1 cellular context compared by ENCODE assay signal in the genomic region with DNA sequence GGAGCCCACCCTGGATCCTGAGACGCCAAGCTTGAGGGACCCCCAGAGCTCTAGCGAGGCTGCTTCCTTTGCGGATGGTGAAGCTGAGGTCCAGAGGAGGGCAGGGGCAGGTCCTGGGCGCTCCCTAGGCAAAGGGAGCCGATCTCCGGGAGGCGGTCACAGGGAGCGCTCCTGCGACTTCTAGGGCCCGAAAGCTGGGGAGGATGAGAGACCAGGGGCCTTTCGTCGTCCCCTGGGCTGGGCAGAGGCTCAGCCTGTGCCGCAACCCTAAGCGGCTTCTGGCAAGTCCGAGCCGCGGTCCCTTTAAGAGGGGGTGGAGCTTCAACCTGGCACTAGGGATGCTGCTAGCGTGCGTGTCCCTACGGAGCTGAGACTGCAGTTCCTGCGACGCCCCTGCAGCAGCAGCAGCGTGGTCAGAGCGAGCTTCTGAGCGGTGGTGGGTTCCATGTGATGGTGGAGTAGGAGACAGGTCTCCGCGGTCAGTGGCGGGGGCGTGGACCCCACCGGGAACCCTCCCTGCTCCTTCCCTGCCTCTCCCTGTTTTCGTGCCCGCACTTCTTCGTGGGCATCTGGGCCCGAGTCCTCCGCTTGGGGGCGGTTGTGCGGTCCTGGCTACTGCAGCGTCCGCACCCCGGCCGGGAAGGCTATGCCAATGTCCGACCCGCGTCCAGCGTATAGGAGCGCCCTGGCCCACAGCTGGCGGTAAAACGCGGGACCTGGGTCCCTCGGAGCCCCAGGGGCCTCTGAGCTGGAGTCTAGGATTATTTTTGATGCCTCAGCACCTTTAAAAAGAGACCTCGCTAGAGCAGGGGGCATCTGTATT.
TF ChIP-seq lines count a peak whose summit lies in the region.

No MANE protein-coding gene starts in this region.

TF ChIP-seq in GM12878, 131 proteins besides CTCF, POLR2A, EP300 and RAD21 (continued from another document and continues in another):
- TF ChIP-seq E2F4 (IDR thresholded peaks at IDR 0.05; ENCODE audit: low read depth, low read length) = no peak
- no peak for TF ChIP-seq ZSCAN29 (IDR thresholded peaks at IDR 0.05)
- TF ChIP-seq, protein P1, sequence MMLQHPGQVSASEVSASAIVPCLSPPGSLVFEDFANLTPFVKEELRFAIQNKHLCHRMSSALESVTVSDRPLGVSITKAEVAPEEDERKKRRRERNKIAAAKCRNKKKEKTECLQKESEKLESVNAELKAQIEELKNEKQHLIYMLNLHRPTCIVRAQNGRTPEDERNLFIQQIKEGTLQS (IDR thresholded peaks at IDR 0.05; ENCODE audit: borderline replicate concordance, extremely low read depth, low read depth, low read length) = no peak
- no peak for TF ChIP-seq IRF4 (IDR thresholded peaks at IDR 0.05; ENCODE audit: low read depth, low read length)
- no peak for TF ChIP-seq BCL11A (IDR thresholded peaks at IDR 0.05; ENCODE audit: low read depth, low read length)
- no peak for TF ChIP-seq YBX1 (IDR thresholded peaks at IDR 0.05)
- no peak for TF ChIP-seq PML (IDR thresholded peaks at IDR 0.05; ENCODE audit: low read length)
- no peak for TF ChIP-seq GABPA (IDR thresholded peaks at IDR 0.05; ENCODE audit: low read depth)
- no peak for TF ChIP-seq TARDBP (IDR thresholded peaks at IDR 0.05; ENCODE audit: borderline replicate concordance)
- TF ChIP-seq ZNF622 (IDR thresholded peaks at IDR 0.05) = no peak
- TF ChIP-seq NFYA (IDR thresholded peaks at IDR 0.05; ENCODE audit: borderline replicate concordance, low read depth, low read length) = no peak
- TF ChIP-seq NR2C2 (IDR thresholded peaks at IDR 0.05; ENCODE audit: borderline replicate concordance, control insufficient read depth, insufficient read length, low read depth) = no peak
- TF ChIP-seq RCOR1 (conservative IDR thresholded peaks at IDR 0.05; ENCODE audit: low read depth, low read length) = no peak
- no peak for TF ChIP-seq IRF3 (IDR thresholded peaks at IDR 0.05)
- TF ChIP-seq USF1 (IDR thresholded peaks at IDR 0.05; ENCODE audit: borderline replicate concordance, extremely low read length, insufficient read depth, low read depth, low read length) = no peak
- TF ChIP-seq KAT2A (conservative IDR thresholded peaks at IDR 0.05; ENCODE audit: control insufficient read depth, low read depth, low read length) = no peak
- no peak for TF ChIP-seq RAD51 (IDR thresholded peaks at IDR 0.05)
- no peak for TF ChIP-seq TCF3 (IDR thresholded peaks at IDR 0.05; ENCODE audit: borderline replicate concordance, insufficient read depth, low read depth, low read length)
- no peak for TF ChIP-seq HDAC6 (IDR thresholded peaks at IDR 0.05; ENCODE audit: unreplicated experiment)
- 0 out of 2 replicates have a peak, but pooled peaks have one; percentile 41 for TF ChIP-seq ZNF687 (IDR thresholded peaks at IDR 0.05)
- peak; percentile 89 for TF ChIP-seq POLR2AphosphoS5 (IDR thresholded peaks at IDR 0.05; ENCODE audit: low read length)
- no peak for TF ChIP-seq BMI1 (IDR thresholded peaks at IDR 0.05; ENCODE audit: borderline replicate concordance)
- no peak for TF ChIP-seq ASH2L (IDR thresholded peaks at IDR 0.05; ENCODE audit: borderline replicate concordance, low read depth)
- TF ChIP-seq, protein P2, sequence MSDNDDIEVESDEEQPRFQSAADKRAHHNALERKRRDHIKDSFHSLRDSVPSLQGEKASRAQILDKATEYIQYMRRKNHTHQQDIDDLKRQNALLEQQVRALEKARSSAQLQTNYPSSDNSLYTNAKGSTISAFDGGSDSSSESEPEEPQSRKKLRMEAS (IDR thresholded peaks at IDR 0.05; ENCODE audit: low read depth, low read length) = peak; percentile 90
- TF ChIP-seq ATF7 (IDR thresholded peaks at IDR 0.05; ENCODE audit: low read depth) = no peak
- peak; percentile 41 for TF ChIP-seq MEF2B (IDR thresholded peaks at IDR 0.05; ENCODE audit: partially characterized antibody, poor library complexity, severe bottlenecking)
- TF ChIP-seq, protein P3, sequence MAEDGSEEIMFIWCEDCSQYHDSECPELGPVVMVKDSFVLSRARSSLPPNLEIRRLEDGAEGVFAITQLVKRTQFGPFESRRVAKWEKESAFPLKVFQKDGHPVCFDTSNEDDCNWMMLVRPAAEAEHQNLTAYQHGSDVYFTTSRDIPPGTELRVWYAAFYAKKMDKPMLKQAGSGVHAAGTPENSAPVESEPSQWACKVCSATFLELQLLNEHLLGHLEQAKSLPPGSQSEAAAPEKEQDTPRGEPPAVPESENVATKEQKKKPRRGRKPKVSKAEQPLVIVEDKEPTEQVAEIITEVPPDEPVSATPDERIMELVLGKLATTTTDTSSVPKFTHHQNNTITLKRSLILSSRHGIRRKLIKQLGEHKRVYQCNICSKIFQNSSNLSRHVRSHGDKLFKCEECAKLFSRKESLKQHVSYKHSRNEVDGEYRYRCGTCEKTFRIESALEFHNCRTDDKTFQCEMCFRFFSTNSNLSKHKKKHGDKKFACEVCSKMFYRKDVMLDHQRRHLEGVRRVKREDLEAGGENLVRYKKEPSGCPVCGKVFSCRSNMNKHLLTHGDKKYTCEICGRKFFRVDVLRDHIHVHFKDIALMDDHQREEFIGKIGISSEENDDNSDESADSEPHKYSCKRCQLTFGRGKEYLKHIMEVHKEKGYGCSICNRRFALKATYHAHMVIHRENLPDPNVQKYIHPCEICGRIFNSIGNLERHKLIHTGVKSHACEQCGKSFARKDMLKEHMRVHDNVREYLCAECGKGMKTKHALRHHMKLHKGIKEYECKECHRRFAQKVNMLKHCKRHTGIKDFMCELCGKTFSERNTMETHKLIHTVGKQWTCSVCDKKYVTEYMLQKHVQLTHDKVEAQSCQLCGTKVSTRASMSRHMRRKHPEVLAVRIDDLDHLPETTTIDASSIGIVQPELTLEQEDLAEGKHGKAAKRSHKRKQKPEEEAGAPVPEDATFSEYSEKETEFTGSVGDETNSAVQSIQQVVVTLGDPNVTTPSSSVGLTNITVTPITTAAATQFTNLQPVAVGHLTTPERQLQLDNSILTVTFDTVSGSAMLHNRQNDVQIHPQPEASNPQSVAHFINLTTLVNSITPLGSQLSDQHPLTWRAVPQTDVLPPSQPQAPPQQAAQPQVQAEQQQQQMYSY (CRISPR knock-in tag; IDR thresholded peaks at IDR 0.05) = no peak
- no peak for TF ChIP-seq HDGF (IDR thresholded peaks at IDR 0.05)
- TF ChIP-seq FOXM1 (IDR thresholded peaks at IDR 0.05; ENCODE audit: low read depth, low read length) = no peak
- TF ChIP-seq SMC3 (IDR thresholded peaks at IDR 0.05; ENCODE audit: borderline replicate concordance, low read length) = 0 out of 2 replicates have a peak, but pooled peaks have one; percentile 3
- peak; percentile 62 for TF ChIP-seq RUNX3 (IDR thresholded peaks at IDR 0.05; ENCODE audit: low read length)
- TF ChIP-seq, protein P4, sequence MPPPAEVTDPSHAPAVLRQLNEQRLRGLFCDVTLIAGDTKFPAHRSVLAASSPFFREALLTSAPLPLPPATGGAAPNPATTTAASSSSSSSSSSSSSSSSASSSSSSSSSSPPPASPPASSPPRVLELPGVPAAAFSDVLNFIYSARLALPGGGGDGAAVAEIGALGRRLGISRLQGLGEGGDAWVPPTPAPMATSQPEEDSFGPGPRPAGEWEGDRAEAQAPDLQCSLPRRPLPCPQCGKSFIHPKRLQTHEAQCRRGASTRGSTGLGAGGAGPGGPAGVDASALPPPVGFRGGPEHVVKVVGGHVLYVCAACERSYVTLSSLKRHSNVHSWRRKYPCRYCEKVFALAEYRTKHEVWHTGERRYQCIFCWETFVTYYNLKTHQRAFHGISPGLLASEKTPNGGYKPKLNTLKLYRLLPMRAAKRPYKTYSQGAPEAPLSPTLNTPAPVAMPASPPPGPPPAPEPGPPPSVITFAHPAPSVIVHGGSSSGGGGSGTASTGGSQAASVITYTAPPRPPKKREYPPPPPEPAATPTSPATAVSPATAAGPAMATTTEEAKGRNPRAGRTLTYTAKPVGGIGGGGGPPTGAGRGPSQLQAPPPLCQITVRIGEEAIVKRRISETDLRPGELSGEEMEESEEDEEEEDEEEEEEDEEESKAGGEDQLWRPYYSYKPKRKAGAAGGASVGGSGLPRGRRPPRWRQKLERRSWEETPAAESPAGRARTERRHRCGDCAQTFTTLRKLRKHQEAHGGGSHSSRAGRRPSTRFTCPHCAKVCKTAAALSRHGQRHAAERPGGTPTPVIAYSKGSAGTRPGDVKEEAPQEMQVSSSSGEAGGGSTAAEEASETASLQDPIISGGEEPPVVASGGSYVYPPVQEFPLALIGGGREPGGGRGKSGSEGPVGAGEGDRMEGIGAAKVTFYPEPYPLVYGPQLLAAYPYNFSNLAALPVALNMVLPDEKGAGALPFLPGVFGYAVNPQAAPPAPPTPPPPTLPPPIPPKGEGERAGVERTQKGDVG (CRISPR knock-in tag; IDR thresholded peaks at IDR 0.05) = no peak
- TF ChIP-seq, protein P5, sequence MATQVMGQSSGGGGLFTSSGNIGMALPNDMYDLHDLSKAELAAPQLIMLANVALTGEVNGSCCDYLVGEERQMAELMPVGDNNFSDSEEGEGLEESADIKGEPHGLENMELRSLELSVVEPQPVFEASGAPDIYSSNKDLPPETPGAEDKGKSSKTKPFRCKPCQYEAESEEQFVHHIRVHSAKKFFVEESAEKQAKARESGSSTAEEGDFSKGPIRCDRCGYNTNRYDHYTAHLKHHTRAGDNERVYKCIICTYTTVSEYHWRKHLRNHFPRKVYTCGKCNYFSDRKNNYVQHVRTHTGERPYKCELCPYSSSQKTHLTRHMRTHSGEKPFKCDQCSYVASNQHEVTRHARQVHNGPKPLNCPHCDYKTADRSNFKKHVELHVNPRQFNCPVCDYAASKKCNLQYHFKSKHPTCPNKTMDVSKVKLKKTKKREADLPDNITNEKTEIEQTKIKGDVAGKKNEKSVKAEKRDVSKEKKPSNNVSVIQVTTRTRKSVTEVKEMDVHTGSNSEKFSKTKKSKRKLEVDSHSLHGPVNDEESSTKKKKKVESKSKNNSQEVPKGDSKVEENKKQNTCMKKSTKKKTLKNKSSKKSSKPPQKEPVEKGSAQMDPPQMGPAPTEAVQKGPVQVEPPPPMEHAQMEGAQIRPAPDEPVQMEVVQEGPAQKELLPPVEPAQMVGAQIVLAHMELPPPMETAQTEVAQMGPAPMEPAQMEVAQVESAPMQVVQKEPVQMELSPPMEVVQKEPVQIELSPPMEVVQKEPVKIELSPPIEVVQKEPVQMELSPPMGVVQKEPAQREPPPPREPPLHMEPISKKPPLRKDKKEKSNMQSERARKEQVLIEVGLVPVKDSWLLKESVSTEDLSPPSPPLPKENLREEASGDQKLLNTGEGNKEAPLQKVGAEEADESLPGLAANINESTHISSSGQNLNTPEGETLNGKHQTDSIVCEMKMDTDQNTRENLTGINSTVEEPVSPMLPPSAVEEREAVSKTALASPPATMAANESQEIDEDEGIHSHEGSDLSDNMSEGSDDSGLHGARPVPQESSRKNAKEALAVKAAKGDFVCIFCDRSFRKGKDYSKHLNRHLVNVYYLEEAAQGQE (IDR thresholded peaks at IDR 0.05; ENCODE audit: low read depth, low read length) = no peak
- no peak for TF ChIP-seq CHD1 (IDR thresholded peaks at IDR 0.05; ENCODE audit: low read depth, low read length)
- peak; percentile 56; a peak in 2 of 4 replicates for TF ChIP-seq BHLHE40 (IDR thresholded peaks at IDR 0.05; ENCODE audit: borderline replicate concordance in 1 of 2, low read depth in 2 of 2, low read length in 1 of 2)
- TF ChIP-seq YY1 (IDR thresholded peaks at IDR 0.05; ENCODE audit: low read depth, low read length) = 0 out of 2 replicates have a peak, but pooled peaks have one; percentile 25
